Comparison of ENCODE assay signal across 23 cellular contexts in genomic region chr17:19329839-19330238, GRCh38. TPM values are rescaled to one million over a fixed set of nuclear protein-coding genes. Genes with fewer than 3 reads are reported as not detected.
"Had no signal": no experiment of that assay in that cellular context is flagged by ENCODE, and none has a peak within 500 bp of the region (broad histone marks: within the 10 kb centered on the region; RNA-seq: fewer than 3 reads in every experiment).

No MANE protein-coding gene starts in this region.

- H3K4me3 Mint-ChIP-seq: activated naive CD8-positive, alpha-beta T cell treated with anti-CD3 and anti-CD28 coated beads for 36 hours; naive B cell; stimulated activated memory B cell treated with anti-CD40 and anti-IgM and Interleukin-4, amounts not matched to agents 10 μg/mL and 1 μg/mL and 100 μg/mL, for 72 hours; T-cell; T-helper 2 cell treated with Interferon-gamma antibody and Interleukin-4, amounts not matched to agents 5 μg/mL and 100 μg/mL, for 36 hours had no signal

- H3K27me3 ChIP-seq: pancreas, stomach, suprapubic skin, tibial nerve had no signal

- H3K9me3 Mint-ChIP-seq: activated naive CD8-positive, alpha-beta T cell treated with anti-CD3 and anti-CD28 coated beads for 36 hours; stimulated activated memory B cell treated with anti-CD40 and anti-IgM and Interleukin-4, amounts not matched to agents 10 μg/mL and 1 μg/mL and 100 μg/mL, for 72 hours had no signal

- H3K27ac Mint-ChIP-seq: activated naive CD8-positive, alpha-beta T cell treated with anti-CD3 and anti-CD28 coated beads for 36 hours; stimulated activated memory B cell treated with anti-CD40 and anti-IgM and Interleukin-4, amounts not matched to agents 10 μg/mL and 1 μg/mL and 100 μg/mL, for 72 hours; T-cell; T-helper 2 cell treated with Interferon-gamma antibody and Interleukin-4, amounts not matched to agents 5 μg/mL and 100 μg/mL, for 36 hours had no signal

- H3K36me3 Mint-ChIP-seq: activated naive CD8-positive, alpha-beta T cell treated with anti-CD3 and anti-CD28 coated beads for 36 hours; T-cell had no signal

- H3K9me3 ChIP-seq: pancreas, suprapubic skin had no signal

- ATAC-seq: heart right ventricle; left cardiac atrium; lower lobe of right lung; pancreas; stimulated activated memory B cell treated with anti-CD40 and anti-IgM and Interleukin-4, amounts not matched to agents 10 μg/mL and 1 μg/mL and 100 μg/mL, for 72 hours; T-cell had no signal

- H3K4me3 ChIP-seq: heart right ventricle, lower lobe of right lung, pancreas, stomach, suprapubic skin, tibial nerve had no signal

- H3K4me1 Mint-ChIP-seq: T-cell had no signal

- DNase-seq: activated CD4-positive, alpha-beta T cell treated with anti-CD3 and anti-CD28 coated beads, Interleukin-2, amount 50 U/mL, for 4 hours; activated naive CD4-positive, alpha-beta T cell treated with Interleukin-2 at 50 U/mL for 16 hours; activated naive CD8-positive, alpha-beta T cell treated with anti-CD3 and anti-CD28 coated beads for 36 hours; activated T-cell treated with anti-CD3 and anti-CD28 coated beads, Interleukin-2, amount 50 U/mL, for 48 hours; dermis blood vessel endothelial cell; effector CD8-positive, alpha-beta T cell; erythroblast; foreskin fibroblast; heart right ventricle; left cardiac atrium; lower lobe of right lung; naive B cell; right cardiac atrium; small intestine; stimulated activated CD4-positive, alpha-beta T cell treated with anti-CD3 and anti-CD28 coated beads, Interleukin-2, amount 100 ng/mL, for 24 hours had no signal

- H3K27me3 Mint-ChIP-seq: stimulated activated memory B cell treated with anti-CD40 and anti-IgM and Interleukin-4, amounts not matched to agents 10 μg/mL and 1 μg/mL and 100 μg/mL, for 72 hours; T-cell had no signal

- H3K27ac ChIP-seq: heart right ventricle, lower lobe of right lung, pancreas, stomach, suprapubic skin, tibial nerve had no signal

RNA-seq across cellular contexts. Expression of gene MFAP4, which starts 57.2 kb away (rescaled TPM):
- total RNA-seq: dermis blood vessel endothelial cell, pulmonary artery endothelial cell had no signal
